Comparison of ENCODE assay signal across 16 cellular contexts in the genomic region with DNA sequence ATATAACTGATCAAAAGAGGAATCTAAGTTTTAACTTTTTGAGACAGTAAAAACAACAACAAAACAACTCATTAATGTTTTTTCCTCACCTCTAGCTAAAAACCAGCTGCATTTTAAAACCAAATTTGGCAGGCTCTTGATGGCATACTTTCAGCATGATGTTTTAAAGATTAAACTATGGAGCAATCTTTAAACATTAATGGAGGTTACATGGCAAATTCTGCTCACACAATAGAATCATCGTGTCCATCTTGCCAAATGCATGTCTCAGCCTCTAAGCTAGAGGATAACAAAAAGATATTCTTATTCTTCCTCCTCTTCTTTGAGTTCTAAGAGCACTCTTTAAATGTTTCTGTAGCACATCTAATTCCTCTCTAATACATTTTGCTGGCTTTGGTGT.
"Had no signal": no experiment of that assay in that cellular context is flagged by ENCODE, and none has a peak within 500 bp of the region (broad histone marks: within the 10 kb centered on the region; RNA-seq: fewer than 3 reads in every experiment).

No MANE protein-coding gene starts in this region.

- DNase-seq: activated naive CD4-positive, alpha-beta T cell; activated naive CD8-positive, alpha-beta T cell treated with anti-CD3 and anti-CD28 coated beads, Interleukin-2, amount 50 U/mL, for 24 hours; cortex of kidney; effector CD4-positive, alpha-beta T cell; mammary epithelial cell; pancreas; stimulated activated CD4-positive, alpha-beta T cell treated with anti-CD3 and anti-CD28 coated beads, Interleukin-15, amount 100 ng/mL, for 24 hours; stimulated activated CD4-positive, alpha-beta T cell treated with anti-CD3 and anti-CD28 coated beads, Interleukin-4, amount 100 ng/mL, for 1 hour; stimulated activated naive B cell treated with anti-CD40 and anti-IgM and Interleukin-4, amounts not matched to agents 10 μg/mL and 1 μg/mL and 100 μg/mL, for 72 hours; T-cell; T-helper 9 cell; tibial artery; uterus had no signal

- H3K36me3 ChIP-seq: pancreas, tibial artery, uterus had no signal

- H3K27ac Mint-ChIP-seq: activated naive CD8-positive, alpha-beta T cell treated with anti-CD3 and anti-CD28 coated beads, Interleukin-2, amount 50 U/mL, for 24 hours; stimulated activated naive B cell treated with anti-CD40 and anti-IgM and Interleukin-4, amounts not matched to agents 10 μg/mL and 1 μg/mL and 100 μg/mL, for 72 hours; T-cell had no signal

- H3K9me3 ChIP-seq: pancreas, tibial artery, uterus had no signal

- H3K4me1 ChIP-seq: tibial artery, uterus had no signal

- H3K4me3 ChIP-seq: pancreas, skin epidermis, tibial artery, uterus had no signal

- H3K27me3 Mint-ChIP-seq: activated naive CD8-positive, alpha-beta T cell treated with anti-CD3 and anti-CD28 coated beads, Interleukin-2, amount 50 U/mL, for 24 hours had no signal

- H3K36me3 Mint-ChIP-seq: stimulated activated naive B cell treated with anti-CD40 and anti-IgM and Interleukin-4, amounts not matched to agents 10 μg/mL and 1 μg/mL and 100 μg/mL, for 72 hours; T-cell had no signal

- ATAC-seq: activated CD4-positive, CD25-positive, alpha-beta regulatory T cell treated with anti-CD3 and anti-CD28 coated beads, Interleukin-2, amount 50 U/mL, for 24 hours; activated naive CD8-positive, alpha-beta T cell treated with anti-CD3 and anti-CD28 coated beads, Interleukin-2, amount 50 U/mL, for 24 hours; stimulated activated naive B cell treated with anti-CD40 and anti-IgM and Interleukin-4, amounts not matched to agents 10 μg/mL and 1 μg/mL and 100 μg/mL, for 72 hours; T-cell had no signal

- H3K27ac ChIP-seq: pancreas, skin epidermis, tibial artery, uterus had no signal

- FAIRE-seq: islet of Langerhans, pancreas had no signal

- H3K4me3 Mint-ChIP-seq: activated naive CD8-positive, alpha-beta T cell treated with anti-CD3 and anti-CD28 coated beads, Interleukin-2, amount 50 U/mL, for 24 hours; stimulated activated naive B cell treated with anti-CD40 and anti-IgM and Interleukin-4, amounts not matched to agents 10 μg/mL and 1 μg/mL and 100 μg/mL, for 72 hours; T-cell had no signal

- H3K27me3 ChIP-seq: pancreas, tibial artery, uterus had no signal

- H3K4me1 Mint-ChIP-seq: activated naive CD8-positive, alpha-beta T cell treated with anti-CD3 and anti-CD28 coated beads, Interleukin-2, amount 50 U/mL, for 24 hours; stimulated activated naive B cell treated with anti-CD40 and anti-IgM and Interleukin-4, amounts not matched to agents 10 μg/mL and 1 μg/mL and 100 μg/mL, for 72 hours; T-cell had no signal

- H3K9me3 Mint-ChIP-seq: activated naive CD8-positive, alpha-beta T cell treated with anti-CD3 and anti-CD28 coated beads, Interleukin-2, amount 50 U/mL, for 24 hours; stimulated activated naive B cell treated with anti-CD40 and anti-IgM and Interleukin-4, amounts not matched to agents 10 μg/mL and 1 μg/mL and 100 μg/mL, for 72 hours; T-cell had no signal
